ENCODE assay signal across 16 cellular contexts in the genomic region with DNA sequence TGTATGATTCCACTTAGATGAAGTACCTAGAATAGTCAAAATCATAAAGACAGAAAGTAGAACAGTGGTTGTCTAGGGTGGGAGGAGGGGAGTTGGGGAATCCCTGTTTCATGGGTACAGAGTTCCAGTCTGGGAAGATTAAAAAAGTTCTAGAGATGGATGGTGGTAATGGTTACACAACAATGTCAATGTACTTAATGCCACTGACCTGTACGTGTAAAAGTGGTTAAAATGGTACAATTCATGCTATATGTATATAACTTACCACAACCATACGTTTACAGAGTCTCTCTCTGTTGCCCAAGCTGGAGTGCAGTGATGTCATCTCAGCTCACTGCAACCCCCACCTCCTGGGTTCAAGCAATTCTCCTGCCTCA.
"Had no signal": no experiment of that assay in that cellular context is flagged by ENCODE, and none has a peak within 500 bp of the region (broad histone marks: within the 10 kb centered on the region; RNA-seq: fewer than 3 reads in every experiment).

No MANE protein-coding gene starts in this region.

- H3K36me3 Mint-ChIP-seq: natural killer cell had no signal

- ATAC-seq: heart left ventricle, left colon, mucosa of descending colon, natural killer cell had no signal

- H3K27ac Mint-ChIP-seq: endodermal cell, natural killer cell had no signal

- H3K27ac ChIP-seq: coronary artery, heart left ventricle, sigmoid colon, skin epidermis had no signal

- H3K4me3 Mint-ChIP-seq: endodermal cell, natural killer cell, neural crest cell had no signal

- H3K9me3 Mint-ChIP-seq: endodermal cell, natural killer cell, neural crest cell had no signal

- H3K27me3 ChIP-seq: heart left ventricle, sigmoid colon had no signal

- H3K36me3 ChIP-seq: heart left ventricle, sigmoid colon had no signal

- H3K9me3 ChIP-seq: heart left ventricle, mucosa of descending colon, sigmoid colon had no signal

- DNase-seq: effector CD4-positive, alpha-beta T cell; endodermal cell; heart left ventricle; hippocampal formation; left colon; mucosa of descending colon; natural killer cell; posterior cingulate gyrus; sigmoid colon; stimulated activated CD4-positive, alpha-beta T cell treated with anti-CD3 and anti-CD28 coated beads, Interleukin-2, amount 100 ng/mL, for 24 hours; stimulated activated CD4-positive, alpha-beta T cell treated with anti-CD3 and anti-CD28 coated beads, Interleukin-4, amount 100 ng/mL, for 4 hours; stimulated activated naive CD4-positive, alpha-beta T cell treated with Interleukin-2 at 50 U/mL for 16 hours; trophoblast cell had no signal

- H3K4me3 ChIP-seq: coronary artery, heart left ventricle, mucosa of descending colon, sigmoid colon, skin epidermis had no signal
